In genomic region chr1:93635614-93636543, GRCh38 we compare ENCODE assay signal across 1 cellular context.
TF ChIP-seq lines count a peak whose summit lies in the region.

No MANE protein-coding gene starts in this region.

TF ChIP-seq in GM23338, 12 proteins besides CTCF, POLR2A, EP300 and RAD21 (continued from another document):
- peak; percentile 95 for TF ChIP-seq ZNF462 (CRISPR knock-in tag; IDR thresholded peaks at IDR 0.05)
